In the genomic region with DNA sequence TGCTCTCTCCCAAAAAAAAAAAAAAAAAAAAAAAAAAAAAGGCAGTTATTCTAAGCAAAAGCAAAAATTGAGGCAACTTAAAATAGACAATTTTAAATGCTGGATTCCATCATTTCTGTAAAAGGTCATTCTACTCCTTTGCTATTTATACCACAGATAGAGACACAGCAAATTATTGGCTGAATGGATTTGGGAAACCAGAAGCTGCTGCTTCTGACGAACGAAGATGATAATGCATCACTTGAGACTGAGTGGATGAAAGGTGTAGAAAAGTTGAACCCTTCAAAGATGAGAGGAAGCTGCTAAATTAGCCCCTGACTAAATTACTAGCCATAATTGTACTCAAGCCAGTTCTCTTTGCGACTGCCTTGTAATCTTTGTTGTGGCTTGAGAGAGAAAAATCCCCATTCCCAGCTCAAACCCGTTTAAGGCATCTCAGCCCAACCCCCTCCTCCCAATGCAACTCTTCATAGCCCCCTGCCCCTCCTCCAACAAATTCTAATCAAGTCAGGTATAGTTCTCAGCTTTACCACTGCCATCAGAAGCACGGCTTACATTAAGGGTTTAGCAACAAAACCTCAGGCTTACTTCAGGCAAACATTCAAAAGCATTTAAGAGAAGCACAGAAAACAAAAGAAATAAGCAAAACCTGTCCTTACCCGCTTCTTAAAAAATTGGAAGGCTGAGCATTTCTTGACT, we compare ENCODE assay signal across 8 cellular contexts. TPM values are rescaled to one million over a fixed set of nuclear protein-coding genes. Genes with fewer than 3 reads are reported as not detected.
DNase-seq lines count a peak whose midpoint lies in the region; ATAC-seq and TF ChIP-seq lines count a peak whose summit lies in the region.

No MANE protein-coding gene starts in this region.

- H3K36me3 Mint-ChIP-seq in naive thymus-derived CD8-positive, alpha-beta T cell, result no peaks in the 10 kb centered on the region

- peak overlapping the region; percentile 38 for H3K9ac ChIP-seq in HUES6 (ENCODE audit: low read length)

- peak overlapping the region; percentile 86 to 96 (median 93) for H3K4me3 Mint-ChIP-seq in naive thymus-derived CD8-positive, alpha-beta T cell

- H3K27ac ChIP-seq in HUES6 (ENCODE audit: low read depth, low read length), result no peak overlapping the region
- H3K27ac ChIP-seq in cingulate gyrus (ENCODE audit: low read depth, low read length), result peak overlapping the region; percentile 92

- TF ChIP-seq CTCF in AG10803 (conservative IDR thresholded peaks at IDR 0.05; ENCODE audit: low read length), result no peak

- ATAC-seq in naive thymus-derived CD8-positive, alpha-beta T cell, result peak; percentile 16 to 21

- no peaks in the 10 kb centered on the region for H3K9me3 ChIP-seq in HUES6 (ENCODE audit: control insufficient read depth, insufficient read depth, low read depth, low read length)

- peaks cover 8 to 37% (median 27%) of the 10 kb centered on the region in 4 donors for H3K4me1 Mint-ChIP-seq in naive thymus-derived CD8-positive, alpha-beta T cell

- H3K4me3 ChIP-seq in AG10803 (ENCODE audit: low read length) (peak overlapping the region; percentile 64), HUES6 (ENCODE audit: low read depth, low read length) (peak overlapping the region; percentile 78)

- peaks cover 35% of the 10 kb centered on the region for H3K4me1 ChIP-seq in HUES6 (ENCODE audit: control insufficient read depth, insufficient read depth, low read length)

- POLR2A ChIA-PET in naive thymus-derived CD8-positive, alpha-beta T cell (lab: Charles Lee), result interaction anchor here (0.6 to 1.7 kb wide), 2 partner anchors 10 to 324 kb away, joined by 3 to 11 read pairs; no protein-coding TSS in a partner anchor

- no peaks in the 10 kb centered on the region for H3K36me3 ChIP-seq in HUES6 (ENCODE audit: control insufficient read depth, insufficient read depth, low read length)

- peak overlapping the region in 8 of 10 donors; percentile 36 to 92 (median 87) for H3K27ac Mint-ChIP-seq in naive thymus-derived CD8-positive, alpha-beta T cell

- DNase-seq in AG10803 (ENCODE audit: low read depth) (no peak), GM19240 (ENCODE audit: insufficient read length, low spot score) (no peak), middle frontal gyrus (ENCODE audit: extremely low spot score, low spot score) (no peak), HPDE6-E6E7 (ENCODE audit: extremely low spot score) (no peak)
- DNase-seq in naive thymus-derived CD8-positive, alpha-beta T cell, result peak in 2 of 10 donors; percentile 2 to 5
- DNase-seq in stimulated activated CD4-positive, alpha-beta T cell treated with anti-CD3 and anti-CD28 coated beads, Interleukin-4, amount 100 ng/mL, for 24 hours, result no peak

- peaks cover 0 to 2% (median 0%) of the 10 kb centered on the region in 9 donors for H3K9me3 Mint-ChIP-seq in naive thymus-derived CD8-positive, alpha-beta T cell

- peaks cover 33% of the 10 kb centered on the region for H3K27me3 ChIP-seq in HUES6 (ENCODE audit: control insufficient read depth, insufficient read depth, low read length)

- H3K27me3 Mint-ChIP-seq in naive thymus-derived CD8-positive, alpha-beta T cell, result peaks cover 0 to 26% (median 0%) of the 10 kb centered on the region in 5 donors

RNA-seq across cellular contexts. Expression of a gene that starts 1.0 kb away (rescaled TPM):
- total RNA-seq in naive thymus-derived CD8-positive, alpha-beta T cell, result 10 to 100 TPM; 22.2 to 23.5 TPM
- 1 to 10 TPM; 3.7 to 9.0 (median 6.0) TPM for polyA plus RNA-seq in naive thymus-derived CD8-positive, alpha-beta T cell
